Comparison of ENCODE assay signal across 8 cellular contexts in genomic region chr21:46634427-46634826, GRCh38. TPM values are rescaled to one million over a fixed set of nuclear protein-coding genes. Genes with fewer than 3 reads are reported as not detected.
A peak's percentile ranks its signal among the peaks of the same experiment; 100 is the strongest.
DNase-seq lines count a peak whose midpoint lies in the region; ATAC-seq and TF ChIP-seq lines count a peak whose summit lies in the region.

No MANE protein-coding gene starts in this region.

- ATAC-seq in activated CD8-positive, alpha-beta T cell treated with anti-CD3 and anti-CD28 coated beads for 36 hours = no peak

- no peaks in the 10 kb centered on the region for H3K36me3 ChIP-seq in stomach smooth muscle (ENCODE audit: control insufficient read depth in 2 of 2, insufficient read depth in 2 of 2, low read length in 2 of 2)

- H3K4me1 ChIP-seq in stomach smooth muscle (ENCODE audit: control insufficient read depth, insufficient read depth, low read length) = peaks cover 19% of the 10 kb centered on the region

- intact Hi-C loops in activated CD8-positive, alpha-beta T cell treated with anti-CD3 and anti-CD28 coated beads for 36 hours (cut with micrococcal nuclease) = no loop called here

- CTCF ChIA-PET in activated CD8-positive, alpha-beta T cell treated with anti-CD3 and anti-CD28 coated beads for 36 hours (lab: Charles Lee) = interaction anchor here (1.4 to 6.4 kb wide), 2 partner anchors 13 to 75 kb away, joined by 5 to 22 read pairs; no protein-coding TSS in a partner anchor

- POLR2A ChIA-PET in activated CD8-positive, alpha-beta T cell treated with anti-CD3 and anti-CD28 coated beads for 36 hours (lab: Charles Lee) = interaction anchor here (0.7 to 7.4 kb wide), 8 partner anchors 14 to 216 kb away, joined by 3 to 52 read pairs (median 8); no protein-coding TSS in a partner anchor

- peak overlapping the region; percentile 93 for H3K4me3 Mint-ChIP-seq in T-helper 2 cell treated with Interferon-gamma antibody and Interleukin-4, amounts not matched to agents 5 μg/mL and 100 μg/mL, for 36 hours
- H3K4me3 Mint-ChIP-seq in activated CD8-positive, alpha-beta T cell treated with anti-CD3 and anti-CD28 coated beads for 36 hours = peak overlapping the region; percentile 93
- peak overlapping the region; percentile 87 to 97 (median 94) for H3K4me3 Mint-ChIP-seq in immature natural killer cell

- no peaks in the 10 kb centered on the region for H3K27me3 ChIP-seq in stomach smooth muscle (ENCODE audit: control insufficient read depth in 1 of 2, insufficient read depth in 2 of 2, low read length in 2 of 2)

- peaks cover 50% of the 10 kb centered on the region for H3K4me1 Mint-ChIP-seq in T-helper 2 cell treated with Interferon-gamma antibody and Interleukin-4, amounts not matched to agents 5 μg/mL and 100 μg/mL, for 36 hours (ENCODE audit: low read depth)
- peaks cover 54% of the 10 kb centered on the region for H3K4me1 Mint-ChIP-seq in activated CD8-positive, alpha-beta T cell treated with anti-CD3 and anti-CD28 coated beads for 36 hours (ENCODE audit: low read depth)
- peaks cover 50 to 65% of the 10 kb centered on the region in 2 donors for H3K4me1 Mint-ChIP-seq in immature natural killer cell

- H3K9ac ChIP-seq in stomach smooth muscle (ENCODE audit: low read length in 2 of 2) = peak overlapping the region; percentile 82 to 83

- peaks cover 19% of the 10 kb centered on the region for H3K36me3 Mint-ChIP-seq in T-helper 2 cell treated with Interferon-gamma antibody and Interleukin-4, amounts not matched to agents 5 μg/mL and 100 μg/mL, for 36 hours (ENCODE audit: low read depth)
- peaks cover 12% of the 10 kb centered on the region for H3K36me3 Mint-ChIP-seq in activated CD8-positive, alpha-beta T cell treated with anti-CD3 and anti-CD28 coated beads for 36 hours (ENCODE audit: low read depth)
- peaks cover 9 to 15% (median 12%) of the 10 kb centered on the region in 3 donors for H3K36me3 Mint-ChIP-seq in immature natural killer cell

- peak; percentile 25 for DNase-seq in T-helper 2 cell treated with Interferon-gamma antibody and Interleukin-4, amounts not matched to agents 5 μg/mL and 100 μg/mL, for 36 hours (ENCODE audit: low spot score)
- DNase-seq in T-helper 2 cell (no peak), immature natural killer cell (no peak), GM10266 (ENCODE audit: extremely low spot score) (no peak), ureter (ENCODE audit: low spot score) (no peak), epidermal melanocyte (ENCODE audit: insufficient read length, low spot score) (no peak)
- peak; percentile 64 for DNase-seq in activated CD8-positive, alpha-beta T cell treated with anti-CD3 and anti-CD28 coated beads for 36 hours

- no peaks in the 10 kb centered on the region for H3K27me3 Mint-ChIP-seq in T-helper 2 cell treated with Interferon-gamma antibody and Interleukin-4, amounts not matched to agents 5 μg/mL and 100 μg/mL, for 36 hours (ENCODE audit: low read depth)
- no peaks in the 10 kb centered on the region for H3K27me3 Mint-ChIP-seq in activated CD8-positive, alpha-beta T cell treated with anti-CD3 and anti-CD28 coated beads for 36 hours
- H3K27me3 Mint-ChIP-seq in immature natural killer cell (ENCODE audit: low read depth in 3 of 3) = peaks cover 11 to 14% (median 13%) of the 10 kb centered on the region in 3 donors

- peak overlapping the region; percentile 38 to 100 for H3K4me3 ChIP-seq in stomach smooth muscle (ENCODE audit: low read length in 2 of 2)

- H3K27ac Mint-ChIP-seq in T-helper 2 cell treated with Interferon-gamma antibody and Interleukin-4, amounts not matched to agents 5 μg/mL and 100 μg/mL, for 36 hours = peak overlapping the region; percentile 92
- H3K27ac Mint-ChIP-seq in activated CD8-positive, alpha-beta T cell treated with anti-CD3 and anti-CD28 coated beads for 36 hours = peak overlapping the region; percentile 97
- H3K27ac Mint-ChIP-seq in immature natural killer cell = peak overlapping the region; percentile 91 to 97 (median 92)

- TF ChIP-seq CTCF in activated CD8-positive, alpha-beta T cell treated with anti-CD3 and anti-CD28 coated beads for 36 hours (IDR thresholded peaks at IDR 0.05) = no peak
- no peak for TF ChIP-seq CTCF in GM10266 (IDR thresholded peaks at IDR 0.05; ENCODE audit: control insufficient read depth, insufficient read depth, low read depth, missing control alignments)

- no peaks in the 10 kb centered on the region for H3K9me3 ChIP-seq in stomach smooth muscle (ENCODE audit: control insufficient read depth in 2 of 2, low read length in 2 of 2)

- H3K27ac ChIP-seq in stomach smooth muscle (ENCODE audit: low read length) = peak overlapping the region; percentile 95

- H3K9me3 Mint-ChIP-seq in T-helper 2 cell treated with Interferon-gamma antibody and Interleukin-4, amounts not matched to agents 5 μg/mL and 100 μg/mL, for 36 hours = no peaks in the 10 kb centered on the region
- H3K9me3 Mint-ChIP-seq in activated CD8-positive, alpha-beta T cell treated with anti-CD3 and anti-CD28 coated beads for 36 hours = no peaks in the 10 kb centered on the region
- peaks cover 0 to 2% (median 0%) of the 10 kb centered on the region in 6 donors for H3K9me3 Mint-ChIP-seq in immature natural killer cell

RNA-seq across cellular contexts. Expression of gene PRMT2, which starts 1.0 kb away (rescaled TPM):
- 10 to 100 TPM; 54.4 to 58.2 TPM for total RNA-seq in activated CD8-positive, alpha-beta T cell treated with anti-CD3 and anti-CD28 coated beads for 36 hours
- 100 to 1,000 TPM; 386 to 451 (median 444) TPM for polyA plus RNA-seq in immature natural killer cell
- 78.1 TPM for total RNA-seq in ureter

RNA-seq across cellular contexts. Expression of gene S100B, which starts 29.5 kb away (rescaled TPM):
- 1 to 10 TPM; 2.7 to 3.0 TPM for total RNA-seq in activated CD8-positive, alpha-beta T cell treated with anti-CD3 and anti-CD28 coated beads for 36 hours
- 100 to 1,000 TPM in 1 of 3 donors, 10 to 100 TPM in 2; 12.6 to 138 (median 67.6) TPM for polyA plus RNA-seq in immature natural killer cell
- 3.0 TPM for total RNA-seq in ureter

Comparison
In these comparisons a context has a peak if more than half of its experiments do, and no peak if none do; other contexts are left out.
1. DNase-seq: peak in T-helper 2 cell treated with Interferon-gamma antibody and Interleukin-4, amounts not matched to agents 5 μg/mL and 100 μg/mL, for 36 hours (single experiment) and activated CD8-positive, alpha-beta T cell treated with anti-CD3 and anti-CD28 coated beads for 36 hours (single experiment); none in T-helper 2 cell (0 of 5), immature natural killer cell (0 of 3), GM10266 (single experiment), ureter (single experiment) and epidermal melanocyte (single experiment).
2. Peak in every context shown above with its lines, with median percentiles within 50 percentile points of each other: H3K27ac Mint-ChIP-seq and H3K4me3 Mint-ChIP-seq.